40 cellular contexts compared by ENCODE assay signal in the genomic region with DNA sequence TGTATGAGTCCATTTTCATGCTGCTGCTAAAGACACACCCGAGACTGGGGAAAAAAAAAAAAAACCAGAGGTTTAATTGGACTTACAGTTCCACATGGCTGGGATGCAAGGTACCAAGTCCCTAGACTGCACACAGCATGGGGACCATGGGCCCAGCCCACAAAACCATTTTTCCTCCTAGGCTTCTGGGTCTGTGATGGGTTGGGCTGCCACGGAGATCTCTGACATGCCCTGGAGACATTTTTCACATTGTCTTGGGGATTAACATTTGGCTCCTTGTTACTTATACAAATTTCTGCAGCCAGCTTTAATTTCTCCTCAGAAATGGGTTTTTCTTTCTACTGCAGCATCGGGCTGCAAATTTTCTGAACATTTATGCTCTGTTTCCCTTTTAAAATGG.
"Had no signal": no experiment of that assay in that cellular context is flagged by ENCODE, and none has a peak within 500 bp of the region (broad histone marks: within the 10 kb centered on the region; RNA-seq: fewer than 3 reads in every experiment).

No MANE protein-coding gene starts in this region.

- H3K4me3 ChIP-seq: adrenal gland, ascending aorta, body of pancreas, breast epithelium, cardiac muscle cell had no signal

- H3K36me3 ChIP-seq: adrenal gland, ascending aorta, brain microvascular endothelial cell, breast epithelium, cardiac muscle cell had no signal

- H3K4me1 ChIP-seq: adrenal gland, ascending aorta, body of pancreas, breast epithelium had no signal

- H3K27me3 ChIP-seq: adrenal gland, ascending aorta, body of pancreas, brain microvascular endothelial cell, breast epithelium, cardiac muscle cell had no signal

- H3K27ac ChIP-seq: adrenal gland, ascending aorta, body of pancreas, brain microvascular endothelial cell, breast epithelium, cardiac muscle cell had no signal

- H3K9me3 ChIP-seq: adrenal gland, ascending aorta, body of pancreas, breast epithelium had no signal

- FAIRE-seq: astrocyte, bronchial epithelial cell had no signal

- H3K4me3 Mint-ChIP-seq: activated naive CD4-positive, alpha-beta T cell treated with anti-CD3 and anti-CD28 coated beads for 36 hours; activated naive CD4-positive, alpha-beta T cell treated with anti-CD3 and anti-CD28 coated beads, Interleukin-2, amount 10 ng/mL, durations not matched to agents 7 days and 5 days; activated naive CD4-positive, alpha-beta T cell treated with anti-CD3 and anti-CD28 coated beads, Interleukin-2, amount 50 U/mL, for 24 hours; activated naive CD8-positive, alpha-beta T cell; activated naive CD8-positive, alpha-beta T cell treated with anti-CD3 and anti-CD28 coated beads for 36 hours; activated naive CD8-positive, alpha-beta T cell treated with anti-CD3 and anti-CD28 coated beads, Interleukin-2, amount 10 ng/mL, durations not matched to agents 7 days and 5 days; activated naive CD8-positive, alpha-beta T cell treated with anti-CD3 and anti-CD28 coated beads, Interleukin-2, amount 50 U/mL, for 24 hours; activated T-cell treated with anti-CD3 and anti-CD28 coated beads, Interleukin-2, amount 50 U/mL, for 24 hours; activated T-cell treated with anti-CD3 and anti-CD28 coated beads, Interleukin-2, amount 50 U/mL, for 4 hours; activated T-cell treated with anti-CD3 and anti-CD28 coated beads, Interleukin-2, amount 50 U/mL, for 72 hours; activated T-helper 1 cell treated with anti-CD3 and anti-CD28 coated beads, Interleukin-12 subunit alpha, Interleukin-12 subunit beta, Interleukin-2, Interleukin-4 antibody, amounts not matched to agents 30 ng/mL and 10 ng/mL and 1 ng/mL, durations not matched to agents 14 hours and 24 hours and 36 hours; activated T-helper 17 cell treated with anti-CD3 and anti-CD28 coated beads, Interleukin-2, amount 50 U/mL, for 72 hours; brain; central memory CD8-positive, alpha-beta T cell had no signal

- H3K27me3 Mint-ChIP-seq: activated naive CD4-positive, alpha-beta T cell treated with anti-CD3 and anti-CD28 coated beads, Interleukin-2, amount 10 ng/mL, durations not matched to agents 7 days and 5 days; activated naive CD4-positive, alpha-beta T cell treated with anti-CD3 and anti-CD28 coated beads, Interleukin-2, amount 50 U/mL, for 24 hours; activated naive CD8-positive, alpha-beta T cell; activated naive CD8-positive, alpha-beta T cell treated with anti-CD3 and anti-CD28 coated beads for 36 hours; activated naive CD8-positive, alpha-beta T cell treated with anti-CD3 and anti-CD28 coated beads, Interleukin-2, amount 10 ng/mL, durations not matched to agents 7 days and 5 days; activated naive CD8-positive, alpha-beta T cell treated with anti-CD3 and anti-CD28 coated beads, Interleukin-2, amount 50 U/mL, for 24 hours; activated T-cell treated with anti-CD3 and anti-CD28 coated beads, Interleukin-2, amount 50 U/mL, for 24 hours; activated T-helper 17 cell treated with anti-CD3 and anti-CD28 coated beads, Interleukin-2, amount 50 U/mL, for 72 hours; central memory CD8-positive, alpha-beta T cell had no signal

- H3K4me1 Mint-ChIP-seq: activated naive CD4-positive, alpha-beta T cell treated with anti-CD3 and anti-CD28 coated beads, Interleukin-2, amount 10 ng/mL, durations not matched to agents 7 days and 5 days; activated naive CD4-positive, alpha-beta T cell treated with anti-CD3 and anti-CD28 coated beads, Interleukin-2, amount 50 U/mL, for 24 hours; activated naive CD8-positive, alpha-beta T cell treated with anti-CD3 and anti-CD28 coated beads for 36 hours; activated naive CD8-positive, alpha-beta T cell treated with anti-CD3 and anti-CD28 coated beads, Interleukin-2, amount 10 ng/mL, durations not matched to agents 7 days and 5 days; activated naive CD8-positive, alpha-beta T cell treated with anti-CD3 and anti-CD28 coated beads, Interleukin-2, amount 50 U/mL, for 24 hours; activated T-helper 17 cell treated with anti-CD3 and anti-CD28 coated beads, Interleukin-2, amount 50 U/mL, for 72 hours; central memory CD8-positive, alpha-beta T cell had no signal

- H3K36me3 Mint-ChIP-seq: activated naive CD4-positive, alpha-beta T cell treated with anti-CD3 and anti-CD28 coated beads, Interleukin-2, amount 10 ng/mL, durations not matched to agents 7 days and 5 days; activated naive CD4-positive, alpha-beta T cell treated with anti-CD3 and anti-CD28 coated beads, Interleukin-2, amount 50 U/mL, for 24 hours; activated naive CD4-positive, alpha-beta T cell treated with anti-CD3 and anti-CD28 coated beads, Interleukin-2, amount 50 U/mL, for 72 hours; activated naive CD8-positive, alpha-beta T cell; activated naive CD8-positive, alpha-beta T cell treated with anti-CD3 and anti-CD28 coated beads for 36 hours; activated naive CD8-positive, alpha-beta T cell treated with anti-CD3 and anti-CD28 coated beads, Interleukin-2, amount 10 ng/mL, durations not matched to agents 7 days and 5 days; brain had no signal

- H3K27ac Mint-ChIP-seq: activated naive CD4-positive, alpha-beta T cell treated with anti-CD3 and anti-CD28 coated beads for 36 hours; activated naive CD4-positive, alpha-beta T cell treated with anti-CD3 and anti-CD28 coated beads, Interleukin-2, amount 10 ng/mL, durations not matched to agents 7 days and 5 days; activated naive CD4-positive, alpha-beta T cell treated with anti-CD3 and anti-CD28 coated beads, Interleukin-2, amount 50 U/mL, for 24 hours; activated naive CD4-positive, alpha-beta T cell treated with anti-CD3 and anti-CD28 coated beads, Interleukin-2, amount 50 U/mL, for 72 hours; activated naive CD8-positive, alpha-beta T cell; activated naive CD8-positive, alpha-beta T cell treated with anti-CD3 and anti-CD28 coated beads for 36 hours; activated naive CD8-positive, alpha-beta T cell treated with anti-CD3 and anti-CD28 coated beads, Interleukin-2, amount 10 ng/mL, durations not matched to agents 7 days and 5 days; activated naive CD8-positive, alpha-beta T cell treated with anti-CD3 and anti-CD28 coated beads, Interleukin-2, amount 50 U/mL, for 24 hours; activated T-cell treated with anti-CD3 and anti-CD28 coated beads, Interleukin-2, amount 50 U/mL, for 24 hours; activated T-cell treated with anti-CD3 and anti-CD28 coated beads, Interleukin-2, amount 50 U/mL, for 72 hours; activated T-helper 1 cell treated with anti-CD3 and anti-CD28 coated beads, Interleukin-12 subunit alpha, Interleukin-12 subunit beta, Interleukin-2, Interleukin-4 antibody, amounts not matched to agents 30 ng/mL and 10 ng/mL and 1 ng/mL, durations not matched to agents 14 hours and 24 hours and 36 hours; activated T-helper 17 cell treated with anti-CD3 and anti-CD28 coated beads, Interleukin-2, amount 50 U/mL, for 72 hours; activated T-helper 2 cell treated with anti-CD3 and anti-CD28 coated beads, Interferon-gamma antibody, Interleukin-2, Interleukin-4, amounts not matched to agents 10 μg/mL and 5 μg/mL and 100 μg/mL, durations not matched to agents 14 hours and 24 hours and 36 hours; brain had no signal

- DNase-seq: activated effector memory CD4-positive, alpha-beta T cell treated with anti-CD3 and anti-CD28 coated beads, Interleukin-2, amount 50 U/mL, for 16 hours; activated effector memory CD4-positive, alpha-beta T cell treated with Interleukin-2 at 50 U/mL for 16 hours; activated gamma-delta T cell; activated gamma-delta T cell treated with Interleukin-2 at 50 U/mL for 16 hours; activated naive CD4-positive, alpha-beta T cell; activated naive CD4-positive, alpha-beta T cell treated with anti-CD3 and anti-CD28 coated beads for 36 hours; activated naive CD4-positive, alpha-beta T cell treated with anti-CD3 and anti-CD28 coated beads, Interleukin-2, amount 10 ng/mL, durations not matched to agents 7 days and 5 days; activated naive CD4-positive, alpha-beta T cell treated with anti-CD3 and anti-CD28 coated beads, Interleukin-2, amount 50 U/mL, for 16 hours; activated naive CD4-positive, alpha-beta T cell treated with Interleukin-2 at 50 U/mL for 16 hours; activated naive CD8-positive, alpha-beta T cell treated with anti-CD3 and anti-CD28 coated beads for 36 hours; activated naive CD8-positive, alpha-beta T cell treated with anti-CD3 and anti-CD28 coated beads, Interleukin-2, amount 10 ng/mL, durations not matched to agents 7 days and 5 days; activated naive CD8-positive, alpha-beta T cell treated with anti-CD3 and anti-CD28 coated beads, Interleukin-2, amount 50 U/mL, for 24 hours; activated T-cell treated with anti-CD3 and anti-CD28 coated beads, Interleukin-2, amount 50 U/mL, for 1 hour; activated T-cell treated with anti-CD3 and anti-CD28 coated beads, Interleukin-2, amount 50 U/mL, for 24 hours; activated T-cell treated with anti-CD3 and anti-CD28 coated beads, Interleukin-2, amount 50 U/mL, for 4 hours; activated T-cell treated with anti-CD3 and anti-CD28 coated beads, Interleukin-2, amount 50 U/mL, for 48 hours; activated T-cell treated with anti-CD3 and anti-CD28 coated beads, Interleukin-2, amount 50 U/mL, for 72 hours; adrenal gland; amniotic stem cell; amygdala; anterior cingulate cortex; aorta; body of pancreas; brain microvascular endothelial cell; caudate nucleus; central memory CD4-positive, alpha-beta T cell; cerebellar nuclear complex had no signal

- ATAC-seq: activated naive CD4-positive, alpha-beta T cell treated with anti-CD3 and anti-CD28 coated beads, Interleukin-2, amount 50 U/mL, for 72 hours; activated naive CD8-positive, alpha-beta T cell treated with anti-CD3 and anti-CD28 coated beads, Interleukin-2, amount 50 U/mL, for 24 hours; activated T-cell treated with anti-CD3 and anti-CD28 coated beads, Interleukin-2, amount 50 U/mL, for 4 hours; activated T-cell treated with anti-CD3 and anti-CD28 coated beads, Interleukin-2, amount 50 U/mL, for 72 hours; activated T-helper 17 cell treated with anti-CD3 and anti-CD28 coated beads, Interleukin-2, amount 50 U/mL, for 72 hours; body of pancreas had no signal
